9 cellular contexts compared by ENCODE assay signal in the genomic region with DNA sequence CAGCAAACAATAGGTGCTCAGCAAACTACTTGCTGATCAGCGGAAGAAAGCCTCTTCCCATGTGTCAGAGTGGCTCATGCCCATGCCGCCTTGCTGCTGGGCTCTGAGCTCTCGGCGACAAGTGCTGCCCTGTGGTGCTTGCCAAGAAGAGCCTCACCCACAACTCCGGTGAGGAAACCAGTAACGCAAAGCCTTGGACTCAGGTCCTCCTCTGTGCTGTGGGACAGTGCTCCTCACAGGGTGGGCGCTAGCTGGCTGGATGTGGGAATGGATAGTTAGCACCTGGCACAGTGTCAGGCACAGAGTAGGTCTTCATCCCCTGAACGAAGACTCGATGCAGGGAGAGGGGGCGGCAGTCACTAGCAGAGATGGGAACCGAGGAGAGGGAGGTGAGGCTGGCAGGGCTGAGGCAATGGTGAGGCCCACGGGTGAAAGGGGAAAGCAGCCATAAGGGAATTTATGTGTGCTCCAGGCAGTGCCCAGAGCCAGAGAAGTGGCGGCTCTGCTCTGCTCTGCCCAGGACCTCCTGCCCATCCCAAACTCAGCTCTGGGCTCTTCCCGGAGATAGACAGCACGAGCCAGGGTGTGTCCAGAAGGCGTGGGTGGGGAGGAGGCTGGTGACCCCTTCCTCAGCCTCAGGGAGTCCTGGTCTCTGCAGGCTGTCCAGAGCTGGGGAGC. TPM values are rescaled to one million over a fixed set of nuclear protein-coding genes. Genes with fewer than 3 reads are reported as not detected.
DNase-seq lines count a peak whose midpoint lies in the region; ATAC-seq and TF ChIP-seq lines count a peak whose summit lies in the region.
"Had no signal": no experiment of that assay in that cellular context is flagged by ENCODE, and none has a peak within 500 bp of the region (broad histone marks: within the 10 kb centered on the region; RNA-seq: fewer than 3 reads in every experiment).

No MANE protein-coding gene starts in this region.

- H3K4me1 ChIP-seq in H9 (ENCODE audit: insufficient read depth, low read length) = peaks cover 6% of the 10 kb centered on the region; the same call in 1 of the 2 replicates
- H3K4me1 ChIP-seq in Peyer's patch = peaks cover 0 to 44% (median 30%) of the 10 kb centered on the region in 4 donors
- H3K4me1 ChIP-seq in sigmoid colon = peaks cover 0 to 44% (median 25%) of the 10 kb centered on the region in 4 donors

- no peaks in the 10 kb centered on the region for H3K79me1 ChIP-seq in H9 (ENCODE audit: insufficient read depth, low read depth, low read length, poor library complexity, severe bottlenecking)

- TF ChIP-seq EP300 in sigmoid colon (IDR thresholded peaks at IDR 0.05) = no peak

- no peak overlapping the region for H4K8ac ChIP-seq in H9 (replicated peaks; ENCODE audit: insufficient read length, low read depth, low read length)

- H2BK5ac ChIP-seq in H9 (ENCODE audit: insufficient read length, low read length) = no peak overlapping the region

- H3K23me2 ChIP-seq in H9 (ENCODE audit: insufficient read length, low read depth, low read length, poor library complexity, severe bottlenecking) = no peaks in the 10 kb centered on the region

- H3K36me3 ChIP-seq in Peyer's patch (no peaks in the 10 kb centered on the region), sigmoid colon (no peaks in the 10 kb centered on the region)

- H2BK120ac ChIP-seq in H9 (ENCODE audit: low read depth, low read length, poor library complexity, severe bottlenecking) = no peak overlapping the region

- peaks cover 36 to 51% of the 10 kb centered on the region in 2 experiments for H3K4me1 Mint-ChIP-seq in H9
- peaks cover 41 to 47% of the 10 kb centered on the region in 2 donors for H3K4me1 Mint-ChIP-seq in effector memory CD8-positive, alpha-beta T cell (ENCODE audit: low read depth in 2 of 2)

- no peak overlapping the region for H3K9ac ChIP-seq in H9 (ENCODE audit: extremely low read depth, insufficient read length, low read length)

- H2BK12ac ChIP-seq in H9 (ENCODE audit: insufficient read length, low read depth, low read length) = no peak overlapping the region

- H3K14ac ChIP-seq in H9 (ENCODE audit: insufficient read depth, low read length) = peak overlapping the region; percentile 24; the same call in 1 of the 2 replicates

- peak overlapping the region in 1 of 2 experiments; percentile 28; a peak in 2 of 5 replicates for H3K4me3 Mint-ChIP-seq in H9
- peak overlapping the region; percentile 81 to 85 for H3K4me3 Mint-ChIP-seq in effector memory CD8-positive, alpha-beta T cell

- H3T11ph ChIP-seq in H9 (ENCODE audit: low read length) = no peak overlapping the region

- TF ChIP-seq CTCF in H9 (conservative IDR thresholded peaks at IDR 0.05) = no peak
- no peak for TF ChIP-seq CTCF in Peyer's patch (IDR thresholded peaks at IDR 0.05)
- TF ChIP-seq CTCF in sigmoid colon (IDR thresholded peaks at IDR 0.05) = no peak

- intact Hi-C loops in sigmoid colon (cut with DNase I) = no loop called here

- H3K4me3 ChIP-seq in Peyer's patch (no peak overlapping the region), sigmoid colon (no peak overlapping the region)
- H3K4me3 ChIP-seq: mucosa of descending colon had no signal

- H2AFZ ChIP-seq in H9 (ENCODE audit: low read length) = no peak overlapping the region

- no peak overlapping the region for H3K4me2 ChIP-seq in H9 (ENCODE audit: insufficient read depth, insufficient read length, low read length)

- no peak overlapping the region for H2AK5ac ChIP-seq in H9 (ENCODE audit: insufficient read length, low read length)

- TF ChIP-seq POLR2A in Peyer's patch (IDR thresholded peaks at IDR 0.05) = no peak
- no peak for TF ChIP-seq POLR2A in sigmoid colon (IDR thresholded peaks at IDR 0.05)

- H3K4ac ChIP-seq in H9 (ENCODE audit: low read depth, low read length) = no peak overlapping the region

- H4K5ac ChIP-seq in H9 (ENCODE audit: insufficient read length, low read depth, low read length) = no peak overlapping the region

- H3K27me3 ChIP-seq in H9 (ENCODE audit: insufficient read depth, low read length) (no peaks in the 10 kb centered on the region), Peyer's patch (no peaks in the 10 kb centered on the region), sigmoid colon (no peaks in the 10 kb centered on the region)

- H3K27ac Mint-ChIP-seq in H9 = no peak overlapping the region
- H3K27ac Mint-ChIP-seq in effector memory CD8-positive, alpha-beta T cell = peak overlapping the region; percentile 93 to 96

- H3K9me3 ChIP-seq in H9 (ENCODE audit: control insufficient read depth, low read depth, low read length) = no peaks in the 10 kb centered on the region
- no peaks in the 10 kb centered on the region for H3K9me3 ChIP-seq in Peyer's patch
- H3K9me3 ChIP-seq in sigmoid colon = no peaks in the 10 kb centered on the region
- H3K9me3 ChIP-seq: mucosa of descending colon had no signal

- H3K9me3 Mint-ChIP-seq in H9 = no peaks in the 10 kb centered on the region
- no peaks in the 10 kb centered on the region for H3K9me3 Mint-ChIP-seq in effector memory CD8-positive, alpha-beta T cell

- no peaks in the 10 kb centered on the region for H3K36me3 Mint-ChIP-seq in H9 (ENCODE audit: insufficient read depth in 1 of 3, low read depth in 3 of 3)
- peaks cover 16% of the 10 kb centered on the region for H3K36me3 Mint-ChIP-seq in effector memory CD8-positive, alpha-beta T cell (ENCODE audit: insufficient read depth)

- no peak overlapping the region for H3K18ac ChIP-seq in H9 (ENCODE audit: insufficient read length, low read depth, low read length)

- H3K27ac ChIP-seq in H9 (ENCODE audit: insufficient read length, low read depth, low read length) = no peak overlapping the region
- H3K27ac ChIP-seq in Peyer's patch = peak overlapping the region in 3 of 4 donors; percentile 88 to 95 (median 95)
- peak overlapping the region in 1 of 4 donors; percentile 64 for H3K27ac ChIP-seq in sigmoid colon

- H2BK20ac ChIP-seq in H9 (ENCODE audit: low read depth, low read length, poor library complexity, severe bottlenecking) = no peak overlapping the region

- peaks cover 4% of the 10 kb centered on the region for H3K27me3 Mint-ChIP-seq in H9 (ENCODE audit: low read depth)
- no peaks in the 10 kb centered on the region for H3K27me3 Mint-ChIP-seq in effector memory CD8-positive, alpha-beta T cell

- no peak overlapping the region for H3K23ac ChIP-seq in H9 (ENCODE audit: insufficient read length, low read depth, low read length)

- no peaks in the 10 kb centered on the region for H3K79me2 ChIP-seq in H9 (ENCODE audit: insufficient read depth, low read length)

- no CpG with 5 or more reads among the region's 16 CpGs for WGBS in H9 (ENCODE audit: extremely low coverage, insufficient read length, low lambda C conversion rate)
- WGBS in sigmoid colon, 2 donors = 82 to 86% methylated on average over 16 of the region's 16 CpGs

- DNase-seq in H9 (no peak), Peyer's patch (peak in 1 of 3 donors; percentile 37), sigmoid colon (peak; percentile 66), NCI-H146 (lab: John Stamatoyannopoulos, UW) (no peak), NCI-H2227 (lab: John Stamatoyannopoulos, UW; ENCODE audit: unreplicated experiment) (no peak)
- no peak for DNase-seq in effector memory CD8-positive, alpha-beta T cell
- DNase-seq: DMS53, mucosa of descending colon had no signal

- H4K91ac ChIP-seq in H9 (ENCODE audit: insufficient read length, low read depth, low read length) = no peak overlapping the region

- no peak for ATAC-seq in effector memory CD8-positive, alpha-beta T cell (replicated peaks)
- no peak for ATAC-seq in HG03095 (IDR thresholded peaks at IDR 0.05; ENCODE audit: unreplicated experiment)
- ATAC-seq: mucosa of descending colon had no signal

- peaks cover 3% of the 10 kb centered on the region for H4K20me1 ChIP-seq in H9 (ENCODE audit: control insufficient read depth, insufficient read depth, insufficient read length)

- H2BK15ac ChIP-seq in H9 (ENCODE audit: low read depth, low read length) = no peak overlapping the region

- no peak overlapping the region for H3K56ac ChIP-seq in H9 (ENCODE audit: insufficient read length, low read depth, low read length)

RNA-seq across cellular contexts. Expression of gene IQSEC1, which starts 55.7 kb away (rescaled TPM):
- total RNA-seq in H9 (2021) (17.8 and 19.1 TPM in 2 replicates), Peyer's patch (10 to 100 TPM; 13.7 to 59.4 (median 35.5) TPM), sigmoid colon (10 to 100 TPM; 23.9 to 39.1 (median 26.2) TPM)
- polyA plus RNA-seq in sigmoid colon = 10 to 100 TPM in 1 of 3 donors, 1 to 10 TPM in 2; 2.5 to 20.7 (median 4.2) TPM

Comparison
In these comparisons a context has a peak if more than half of its experiments do, and no peak if none do; other contexts are left out.
1. H3K27ac Mint-ChIP-seq: peak in effector memory CD8-positive, alpha-beta T cell (2 of 2); none in H9 (0 of 3).